In the genomic region with DNA sequence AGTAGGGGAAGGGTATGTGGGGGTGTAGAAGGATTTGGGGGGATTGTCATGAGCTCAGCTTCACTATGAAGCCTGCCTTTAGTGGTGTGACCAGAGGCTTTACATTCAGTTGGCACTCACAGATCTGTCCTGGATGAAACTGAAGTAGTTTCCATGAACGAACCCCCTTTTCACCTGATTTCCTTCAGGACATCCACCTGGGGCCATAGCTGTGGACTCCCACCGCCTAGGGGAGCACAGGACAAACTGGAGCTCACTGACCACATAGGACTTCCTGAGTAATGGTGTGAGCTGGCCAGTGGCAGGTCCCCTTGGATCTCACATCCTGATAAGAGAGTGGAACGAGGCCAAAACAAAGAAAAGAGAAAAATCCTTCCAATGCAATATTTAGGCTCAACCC, we compare ENCODE assay signal across 26 cellular contexts.
"Had no signal": no experiment of that assay in that cellular context is flagged by ENCODE, and none has a peak within 500 bp of the region (broad histone marks: within the 10 kb centered on the region; RNA-seq: fewer than 3 reads in every experiment).

No MANE protein-coding gene starts in this region.

- DNase-seq: kidney glomerular epithelial cell; left cardiac atrium; left ventricle myocardium superior; lower lobe of right lung; mammary epithelial cell; mesenchymal stem cell; naive thymus-derived CD8-positive, alpha-beta T cell; nucleus accumbens; pancreas; posterior cingulate gyrus; retina; right cardiac atrium; sigmoid colon; small intestine; spleen; stimulated activated CD4-positive, alpha-beta T cell treated with anti-CD3 and anti-CD28 coated beads, Interleukin-2, amount 100 ng/mL, for 48 hours; stimulated activated CD4-positive, alpha-beta T cell treated with anti-CD3 and anti-CD28 coated beads, Interleukin-4, amount 100 ng/mL, for 4 hours; stimulated activated CD8-positive, alpha-beta memory T cell treated with anti-CD3 and anti-CD28 coated beads, Interleukin-4, amount 100 ng/mL, for 48 hours; stimulated activated naive CD4-positive, alpha-beta T cell treated with Interleukin-2 at 50 U/mL for 16 hours; stimulated activated naive CD8-positive, alpha-beta T cell treated with anti-CD3 and anti-CD28 coated beads, Interleukin-15, amount 100 ng/mL, for 72 hours; substantia nigra; uterus had no signal

- H3K4me3 ChIP-seq: lower lobe of right lung, pancreas, prostate gland, sigmoid colon, spleen, tibial nerve, uterus had no signal

- H3K27ac ChIP-seq: lower lobe of right lung, pancreas, prostate gland, sigmoid colon, spleen, tibial nerve, uterus had no signal

- H3K4me1 ChIP-seq: lower lobe of right lung, pancreas, prostate gland, spleen, tibial nerve, uterus had no signal

- H3K9me3 ChIP-seq: lower lobe of right lung, pancreas, prostate gland, sigmoid colon, spleen, tibial nerve, uterus had no signal

- ATAC-seq: left cardiac atrium; left lobe of liver; left ventricle myocardium superior; lower lobe of right lung; naive thymus-derived CD8-positive, alpha-beta T cell; pancreas; right cardiac atrium; stimulated activated memory B cell treated with anti-CD40 and anti-IgM and Interleukin-4, amounts not matched to agents 10 μg/mL and 1 μg/mL and 100 μg/mL, for 72 hours; stimulated activated naive CD8-positive, alpha-beta T cell treated with anti-CD3 and anti-CD28 coated beads, Interleukin-15, amount 100 ng/mL, for 72 hours had no signal

- H3K27me3 ChIP-seq: pancreas, sigmoid colon, spleen, tibial nerve, uterus had no signal

- H3K36me3 ChIP-seq: lower lobe of right lung, pancreas, prostate gland, sigmoid colon, spleen, tibial nerve, uterus had no signal
